31 cellular contexts compared by ENCODE assay signal in the genomic region with DNA sequence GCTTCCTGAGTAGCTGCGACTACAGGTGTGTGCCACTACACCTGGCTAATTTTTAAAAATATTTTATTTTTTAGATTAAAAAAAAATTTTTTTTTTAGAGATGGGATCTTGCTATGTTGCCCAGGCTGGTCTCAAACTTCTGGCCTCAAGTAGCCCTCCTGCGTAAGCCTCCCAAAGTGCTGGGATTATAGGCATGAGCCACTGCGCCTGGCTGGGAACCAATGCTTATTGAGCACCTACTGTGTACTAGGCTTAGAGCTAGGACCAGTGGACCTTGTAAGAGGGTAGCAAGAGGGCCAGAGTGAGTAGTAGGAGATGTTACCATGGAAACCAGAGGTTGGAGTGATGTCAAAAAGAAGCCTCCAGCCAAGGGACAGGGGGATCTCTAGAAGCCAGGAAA. TPM values are rescaled to one million over a fixed set of nuclear protein-coding genes. Genes with fewer than 3 reads are reported as not detected.
"Had no signal": no experiment of that assay in that cellular context is flagged by ENCODE, and none has a peak within 500 bp of the region (broad histone marks: within the 10 kb centered on the region; RNA-seq: fewer than 3 reads in every experiment).

No MANE protein-coding gene starts in this region.

- H3K4me3 Mint-ChIP-seq: dendritic cell treated with granulocyte-macrophage colony-stimulating factor and Interleukin-4, amounts not matched to agents 40 ng/mL and 50 ng/mL, for 4 days; effector memory CD8-positive, alpha-beta T cell; endodermal cell; mesothelial cell of epicardium had no signal

- H3K27me3 ChIP-seq: colonic mucosa had no signal

- DNase-seq: colonic mucosa; cortex of kidney; effector CD8-positive, alpha-beta T cell; effector memory CD8-positive, alpha-beta T cell; endodermal cell; erythroblast; esophagus squamous epithelium; foreskin fibroblast; foreskin melanocyte; gastrocnemius medialis; glutamatergic neuron; head of caudate nucleus; heart right ventricle; hippocampal formation; left cardiac atrium; left lung; left ventricle myocardium superior; lower lobe of right lung; mesenchymal stem cell; mucosa of descending colon had no signal

- H3K4me3 ChIP-seq: colonic mucosa, esophagus squamous epithelium, gastrocnemius medialis, heart right ventricle, left lung, lower lobe of right lung, mucosa of descending colon had no signal

- H3K4me1 ChIP-seq: colonic mucosa, gastrocnemius medialis, left lung, lower lobe of right lung had no signal

- H3K9me3 Mint-ChIP-seq: dendritic cell treated with granulocyte-macrophage colony-stimulating factor and Interleukin-4, amounts not matched to agents 40 ng/mL and 50 ng/mL, for 4 days; mesothelial cell of epicardium had no signal

- FAIRE-seq: endometrium, islet of Langerhans, keratinocyte had no signal

- ATAC-seq: effector memory CD8-positive, alpha-beta T cell; esophagus mucosa; gastrocnemius medialis; heart right ventricle; left cardiac atrium; left lung; left ventricle myocardium superior; lower lobe of right lung; mucosa of descending colon had no signal

- H3K36me3 ChIP-seq: colonic mucosa, esophagus squamous epithelium, gastrocnemius medialis, heart right ventricle, left lung, lower lobe of right lung had no signal

- H3K9me3 ChIP-seq: colonic mucosa, esophagus squamous epithelium, gastrocnemius medialis, heart right ventricle, left lung, lower lobe of right lung, mucosa of descending colon had no signal

- H3K27ac Mint-ChIP-seq: dendritic cell treated with granulocyte-macrophage colony-stimulating factor and Interleukin-4, amounts not matched to agents 40 ng/mL and 50 ng/mL, for 4 days; endodermal cell had no signal

- H3K27ac ChIP-seq: colonic mucosa, epithelial cell of prostate, esophagus squamous epithelium, gastrocnemius medialis, heart right ventricle, left lung, lower lobe of right lung had no signal

RNA-seq across cellular contexts. Expression of gene COL26A1, which starts 31.2 kb away (rescaled TPM):
- total RNA-seq: dermis microvascular lymphatic vessel endothelial cell, esophagus mucosa, esophagus squamous epithelium, gastrocnemius medialis, glomerular endothelial cell, left cardiac atrium, left ventricle myocardium superior, lung microvascular endothelial cell, mesenteric fat pad, mucosa of descending colon had no signal
- polyA plus RNA-seq: keratinocyte had no signal
